In the genomic region with DNA sequence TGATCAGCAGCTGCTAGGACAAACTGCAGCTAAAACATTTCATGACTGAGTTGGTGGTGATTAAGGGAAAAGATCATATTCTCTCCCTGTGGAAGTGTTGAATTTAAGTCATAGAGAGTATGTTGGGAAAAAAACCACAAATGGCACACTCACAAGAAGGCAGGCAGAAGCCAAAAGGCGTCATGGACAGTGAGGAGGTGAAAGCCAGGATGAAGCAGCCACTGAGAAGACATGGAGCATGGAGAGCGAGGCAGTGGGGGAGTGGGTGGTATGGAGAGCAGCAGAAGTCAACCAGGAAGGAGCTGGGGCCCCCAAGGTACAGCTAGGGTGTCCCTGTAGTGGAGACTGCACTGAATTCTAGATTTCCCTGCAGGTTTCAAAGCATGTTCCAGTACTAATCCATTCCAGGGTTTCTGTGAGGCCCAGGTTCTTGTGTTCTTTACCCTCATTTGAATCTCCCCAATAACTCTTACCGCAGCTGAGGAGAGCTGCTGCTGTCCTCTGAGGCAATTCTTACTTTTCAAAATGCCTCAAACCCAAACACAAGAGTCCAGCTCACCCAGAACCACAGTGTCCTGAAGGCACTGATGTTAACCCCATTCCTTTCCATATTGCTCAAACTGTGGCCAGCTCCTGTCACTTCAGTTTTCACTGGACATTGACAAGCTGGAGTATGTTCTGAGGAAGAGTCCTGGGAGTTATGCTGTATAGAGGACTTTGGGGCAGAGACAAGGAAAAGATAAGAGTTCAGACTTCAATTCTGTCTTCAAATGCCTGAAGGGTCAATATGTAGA, we compare ENCODE assay signal across 8 cellular contexts.
A peak's percentile ranks its signal among the peaks of the same experiment; 100 is the strongest.
DNase-seq lines count a peak whose midpoint lies in the region; ATAC-seq and TF ChIP-seq lines count a peak whose summit lies in the region.

No MANE protein-coding gene starts in this region.

- no peak for TF ChIP-seq CTCF in osteocyte (IDR thresholded peaks at IDR 0.05)

- peaks cover 19% of the 10 kb centered on the region for H3K27me3 Mint-ChIP-seq in osteocyte (ENCODE audit: unreplicated experiment)

- H3K4me3 Mint-ChIP-seq in osteocyte (ENCODE audit: unreplicated experiment), result no peak overlapping the region

- H3K4me1 Mint-ChIP-seq in osteocyte (ENCODE audit: unreplicated experiment), result peaks cover 8% of the 10 kb centered on the region

- ATAC-seq in GM21515 (IDR thresholded peaks at IDR 0.05; ENCODE audit: unreplicated experiment) (peak; percentile 57), HG03571 (IDR thresholded peaks at IDR 0.05; ENCODE audit: unreplicated experiment) (peak; percentile 55)

- no peak overlapping the region for H3K27ac Mint-ChIP-seq in osteocyte (ENCODE audit: unreplicated experiment)

- H3K9me3 Mint-ChIP-seq in osteocyte (ENCODE audit: unreplicated experiment), result peaks cover 4% of the 10 kb centered on the region

- DNase-seq in ELR (ENCODE audit: low read depth), result peak; percentile 65
- peak; percentile 95 for DNase-seq in fibroblast of gingiva (ENCODE audit: low read depth)
- DNase-seq in osteocyte (ENCODE audit: extremely low spot score, unreplicated experiment), result no peak
- DNase-seq in HPDE6-E6E7 (ENCODE audit: extremely low spot score), result no peak
- DNase-seq in OCI-M1 (lab: John Stamatoyannopoulos, UW), result no peak
- no peak for DNase-seq in hippocampal formation (lab: John Stamatoyannopoulos, UW)

- no peaks in the 10 kb centered on the region for H3K36me3 Mint-ChIP-seq in osteocyte (ENCODE audit: unreplicated experiment)

Comparison
In these comparisons a context has a peak if more than half of its experiments do, and no peak if none do; other contexts are left out.
1. DNase-seq: peak in ELR (single experiment) and fibroblast of gingiva (single experiment); none in osteocyte (single experiment), HPDE6-E6E7 (single experiment), OCI-M1 (single experiment) and hippocampal formation (0 of 2).